8 cellular contexts compared by ENCODE assay signal in the genomic region with DNA sequence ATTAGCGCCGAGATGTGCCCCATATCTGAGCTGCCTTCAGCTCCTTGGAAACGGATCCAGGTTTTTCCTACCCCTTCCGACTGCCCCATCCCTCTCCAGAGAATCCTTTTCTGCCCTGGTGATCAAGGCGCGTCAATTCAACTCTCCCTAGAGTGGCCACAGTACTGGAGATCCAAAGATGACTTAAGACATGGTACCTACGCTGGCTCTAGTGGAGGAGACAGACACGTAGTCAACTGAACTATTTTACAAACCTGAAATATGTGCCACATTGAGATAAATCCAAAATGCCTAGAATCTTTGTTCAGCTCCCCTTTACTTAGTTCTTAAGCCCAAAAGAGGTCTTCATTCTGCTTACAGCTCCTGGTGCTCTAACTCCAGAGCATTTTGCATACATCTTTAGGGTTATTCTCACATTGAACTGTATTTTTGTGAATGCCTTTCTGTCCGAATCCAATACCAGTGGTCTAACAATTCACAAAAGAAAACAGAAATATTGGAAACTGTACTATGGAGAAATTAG. TPM values are rescaled to one million over a fixed set of nuclear protein-coding genes. Genes with fewer than 3 reads are reported as not detected.
A peak's percentile ranks its signal among the peaks of the same experiment; 100 is the strongest.
DNase-seq lines count a peak whose midpoint lies in the region; ATAC-seq and TF ChIP-seq lines count a peak whose summit lies in the region.

No MANE protein-coding gene starts in this region.

- 11% methylated on average over 9 of the region's 9 CpGs for WGBS in thymus

- no peak for TF ChIP-seq CTCF in ascending aorta (IDR thresholded peaks at IDR 0.05)
- TF ChIP-seq CTCF in kidney epithelial cell (IDR thresholded peaks at IDR 0.05; ENCODE audit: insufficient read depth, low read length, poor library complexity, severe bottlenecking) = no peak

- peak overlapping the region; percentile 75 to 91 for H3K4me3 ChIP-seq in ascending aorta
- peak overlapping the region; percentile 90 for H3K4me3 ChIP-seq in kidney epithelial cell (ENCODE audit: low read depth, low read length)
- peak overlapping the region; percentile 60 for H3K4me3 ChIP-seq in thymus (ENCODE audit: low read length)

- H3K9me3 ChIP-seq in ascending aorta = no peaks in the 10 kb centered on the region
- H3K9me3 ChIP-seq in thymus (ENCODE audit: control insufficient read depth) = no peaks in the 10 kb centered on the region

- ATAC-seq in HG03159 (IDR thresholded peaks at IDR 0.05; ENCODE audit: unreplicated experiment) = peak; percentile 19

- no peaks in the 10 kb centered on the region for H3K27me3 ChIP-seq in ascending aorta
- no peaks in the 10 kb centered on the region for H3K27me3 ChIP-seq in kidney epithelial cell (ENCODE audit: control insufficient read depth, insufficient read depth, low read length)
- H3K27me3 ChIP-seq in thymus (ENCODE audit: control insufficient read depth, insufficient read depth) = no peaks in the 10 kb centered on the region

- DNase-seq in NCI-H510A treated with DMSO at 0.1 percent for 48 hours (lab: John Stamatoyannopoulos, UW) (peak; percentile 38), NCI-H510A (lab: John Stamatoyannopoulos, UW) (no peak), ascending aorta (ENCODE audit: low spot score in 2 of 2) (no peak), kidney epithelial cell (ENCODE audit: low read depth) (no peak), RKO (ENCODE audit: low spot score) (no peak), NCI-H526 (lab: John Stamatoyannopoulos, UW) (no peak)

- H3K36me3 ChIP-seq in ascending aorta (no peaks in the 10 kb centered on the region), kidney epithelial cell (ENCODE audit: control insufficient read depth, insufficient read depth, low read length) (no peaks in the 10 kb centered on the region), thymus (ENCODE audit: control insufficient read depth, insufficient read depth) (no peaks in the 10 kb centered on the region)

- H3K27ac ChIP-seq in ascending aorta (peak overlapping the region; percentile 94 to 97), thymus (ENCODE audit: low read depth) (peak overlapping the region; percentile 98)

- intact Hi-C loops in ascending aorta (cut with DNase I) = loop anchor here (5.0 kb wide), 2 partner anchors 157 to 713 kb away; a partner anchor contains a TSS

- H3K4me1 ChIP-seq in ascending aorta (peaks cover 0 to 11% of the 10 kb centered on the region in 2 donors), thymus (ENCODE audit: control insufficient read depth, insufficient read depth, low read length) (peaks cover 2% of the 10 kb centered on the region)

RNA-seq across cellular contexts. Expression of a gene that starts 0.4 kb away (rescaled TPM):
- total RNA-seq in ascending aorta (59.4 TPM), kidney epithelial cell (49.6 and 50.8 TPM in 2 replicates)
- polyA plus RNA-seq in thymus = 17.2 TPM
